Comparison of ENCODE assay signal across 8 cellular contexts in the genomic region with DNA sequence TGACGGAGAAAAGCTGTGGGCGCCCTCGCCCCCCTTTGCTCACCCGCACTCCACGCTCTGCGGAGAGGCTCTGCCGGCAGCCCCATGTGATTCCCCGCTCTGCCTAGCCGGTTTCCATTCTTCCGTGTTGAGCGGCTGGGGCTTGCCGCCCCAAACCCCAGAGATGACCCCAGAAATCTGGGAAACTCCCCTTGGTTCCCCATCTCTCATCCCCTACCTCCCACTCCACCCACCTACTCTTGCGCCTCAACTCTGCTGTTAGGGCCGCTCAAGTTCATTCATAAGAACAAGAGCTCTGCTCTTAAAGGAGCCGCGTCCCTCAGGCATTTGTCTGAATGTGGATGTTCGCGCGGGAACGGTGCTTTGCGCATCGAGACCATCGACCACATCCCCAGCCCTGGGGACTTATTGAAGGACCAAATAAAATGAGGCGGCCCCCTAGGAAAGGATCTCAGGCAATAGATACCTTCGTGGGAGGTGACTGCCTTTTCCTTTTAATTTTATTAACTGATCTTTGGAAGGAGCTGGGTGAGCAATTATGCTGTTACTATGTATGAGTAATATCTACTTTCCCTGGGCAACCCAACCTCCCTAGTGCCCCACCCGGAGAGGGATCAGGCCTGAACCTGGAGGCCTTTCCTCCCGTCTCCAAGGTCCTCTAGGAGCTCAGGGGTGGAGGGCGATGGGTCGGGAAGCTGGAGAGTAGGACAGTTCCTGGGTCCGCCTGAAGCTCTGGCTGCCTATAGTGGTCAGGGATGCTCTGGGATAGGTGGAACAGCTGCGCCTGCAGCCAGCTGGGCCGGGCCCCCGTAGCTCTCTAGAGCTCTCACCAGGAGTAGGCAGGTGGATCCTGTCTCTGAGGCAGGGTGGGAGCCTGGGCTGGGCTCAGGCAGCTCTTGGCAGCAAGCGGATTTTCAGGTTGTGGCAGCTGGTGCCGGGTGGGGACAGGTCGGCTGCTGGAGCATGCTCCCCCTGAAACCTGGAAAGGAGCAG.
A peak's percentile ranks its signal among the peaks of the same experiment; 100 is the strongest.
DNase-seq lines count a peak whose midpoint lies in the region; ATAC-seq and TF ChIP-seq lines count a peak whose summit lies in the region.

No MANE protein-coding gene starts in this region.

- DNase-seq in NCI-H82 (lab: John Stamatoyannopoulos, UW) (peak; percentile 86), NCI-H82 treated with DMSO at 0.1 percent for 48 hours (lab: John Stamatoyannopoulos, UW; ENCODE audit: unreplicated experiment) (no peak), NCI-H2081 treated with DMSO at 0.1 percent for 48 hours (lab: John Stamatoyannopoulos, UW) (peak; percentile 48), choroid plexus epithelial cell (ENCODE audit: low read depth) (peak; percentile 52), medulla oblongata (ENCODE audit: extremely low spot score) (peak; percentile 45)
- DNase-seq in activated CD4-positive, CD25-positive, alpha-beta regulatory T cell treated with anti-CD3 and anti-CD28 coated beads, Interleukin-2, amount 50 U/mL, for 72 hours = peak; percentile 53
- DNase-seq in stimulated activated CD8-positive, alpha-beta memory T cell treated with anti-CD3 and anti-CD28 coated beads, Interleukin-4, amount 100 ng/mL, for 48 hours = peak; percentile 75

- H3K4me3 ChIP-seq in choroid plexus epithelial cell (ENCODE audit: low read depth, low read length) = peak overlapping the region; percentile 54

- ATAC-seq in HG02870 (IDR thresholded peaks at IDR 0.05; ENCODE audit: unreplicated experiment) = peak; percentile 42

- no peak for TF ChIP-seq CTCF in choroid plexus epithelial cell (conservative IDR thresholded peaks at IDR 0.05; ENCODE audit: low read depth, low read length)
